ENCODE assay signal across 13 cellular contexts in the genomic region with DNA sequence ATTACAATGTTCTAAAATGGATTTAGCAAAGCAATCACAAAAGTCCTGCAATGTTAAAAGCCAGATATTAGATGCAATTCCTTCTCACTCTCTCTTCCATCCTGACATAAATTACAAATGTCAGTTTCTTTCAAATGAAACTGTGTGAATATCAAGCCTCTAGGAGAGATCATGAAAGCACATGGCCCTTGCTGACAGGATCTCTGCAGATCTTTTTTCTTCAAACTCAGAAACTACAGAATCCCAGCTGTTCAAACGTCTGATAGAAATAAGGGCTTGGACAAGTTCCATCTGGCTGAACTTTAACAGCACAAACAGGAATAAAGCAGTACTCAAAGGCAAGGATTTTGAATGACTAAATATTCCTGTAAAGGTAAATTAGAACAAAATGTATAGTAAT. TPM values are rescaled to one million over a fixed set of nuclear protein-coding genes. Genes with fewer than 3 reads are reported as not detected.
DNase-seq lines count a peak whose midpoint lies in the region; ATAC-seq and TF ChIP-seq lines count a peak whose summit lies in the region.
"Had no signal": no experiment of that assay in that cellular context is flagged by ENCODE, and none has a peak within 500 bp of the region (broad histone marks: within the 10 kb centered on the region; RNA-seq: fewer than 3 reads in every experiment).

No MANE protein-coding gene starts in this region.

- H3K79me2 ChIP-seq in hepatocyte: no peaks in the 10 kb centered on the region

- H3K9me2 ChIP-seq in hepatocyte (replicated peaks; ENCODE audit: insufficient read depth): no peaks in the 10 kb centered on the region

- intact Hi-C loops in transverse colon (cut with DNase I; ENCODE audit: low total_unique reads): no loop called here

- H3K4me2 ChIP-seq in hepatocyte: no peak overlapping the region

- no peak overlapping the region for H3K27ac ChIP-seq in hepatocyte
- peak overlapping the region in 3 of 4 donors; percentile 1 to 28 (median 3) for H3K27ac ChIP-seq in transverse colon

- no peak overlapping the region for H3K4me3 ChIP-seq in hepatocyte
- no peak overlapping the region for H3K4me3 ChIP-seq in transverse colon
- H3K4me3 ChIP-seq: dorsolateral prefrontal cortex had no signal

- no peaks in the 10 kb centered on the region for H4K20me1 ChIP-seq in hepatocyte (ENCODE audit: insufficient read depth, poor library complexity, severe bottlenecking)

- in situ Hi-C loops in transverse colon (cut with MboI; ENCODE audit: low pct_ligation_motif_present in 1 of 4, low pct_unique_long_range_greater_than_20kb in 1 of 4, low sequenced_read_pairs in 3 of 4): no loop called here

- H3K36me3 ChIP-seq in hepatocyte (replicated peaks; ENCODE audit: insufficient read depth, low read depth) (no peaks in the 10 kb centered on the region), transverse colon (no peaks in the 10 kb centered on the region)

- H3K4me1 ChIP-seq in hepatocyte (ENCODE audit: insufficient read depth) (peaks cover 7% of the 10 kb centered on the region), transverse colon (peaks cover 0 to 22% (median 0%) of the 10 kb centered on the region in 4 donors)

- H3K27me3 ChIP-seq in hepatocyte (no peaks in the 10 kb centered on the region), transverse colon (no peaks in the 10 kb centered on the region)
- H3K27me3 ChIP-seq: dorsolateral prefrontal cortex had no signal

- ATAC-seq in GM19035 (IDR thresholded peaks at IDR 0.05; ENCODE audit: unreplicated experiment): no peak
- no peak for ATAC-seq in left lobe of liver

- H3K9me3 ChIP-seq in hepatocyte (ENCODE audit: low read depth) (no peaks in the 10 kb centered on the region), transverse colon (peaks cover 6 to 7% of the 10 kb centered on the region in 2 donors)

- TF ChIP-seq CTCF in hepatocyte (IDR thresholded peaks at IDR 0.05; ENCODE audit: poor library complexity): no peak
- TF ChIP-seq CTCF in transverse colon (IDR thresholded peaks at IDR 0.05): no peak

- no peak for TF ChIP-seq POLR2A in transverse colon (IDR thresholded peaks at IDR 0.05)

- no peak for TF ChIP-seq EP300 in transverse colon (IDR thresholded peaks at IDR 0.05; ENCODE audit: low read depth)

- H2AFZ ChIP-seq in hepatocyte: no peak overlapping the region

- DNase-seq in NCI-H748 (lab: John Stamatoyannopoulos, UW; ENCODE audit: unreplicated experiment) (peak; percentile 32), NCI-H748 treated with DMSO at 0.1 percent for 48 hours (lab: John Stamatoyannopoulos, UW) (no peak), astrocyte of the hippocampus (ENCODE audit: low read depth, low spot score) (peak; percentile 64), hepatocyte (ENCODE audit: low spot score) (peak; percentile 18), transverse colon (no peak), amygdala (lab: John Stamatoyannopoulos, UW) (no peak), left lobe of liver (ENCODE audit: low spot score) (no peak)
- DNase-seq: ACHN, activated gamma-delta T cell treated with Interleukin-2 at 50 U/mL for 16 hours, dorsolateral prefrontal cortex, NCI-H82 had no signal

- 27% methylated on average over 1 of the region's 1 CpG for WGBS in hepatocyte (ENCODE audit: low lambda C conversion rate, missing lambda C conversion rate)
- 13 to 25% methylated on average over 1 of the region's 1 CpG for WGBS in transverse colon (ENCODE audit: low coverage in 1 of 2), 2 donors

RNA-seq across cellular contexts. Expression of a gene that starts 47.6 kb away (rescaled TPM):
- total RNA-seq in hepatocyte (4.7 TPM in 2 replicates), transverse colon (1 to 10 TPM in 3 of 4 donors, under 1 TPM in 1; 0.75 to 8.1 (median 3.8) TPM), left lobe of liver (1.1 TPM)
- 1.0 and 1.7 TPM in 2 replicates for polyA plus RNA-seq in hepatocyte
- polyA plus RNA-seq: IgD-negative memory B cell had no signal

Comparison
In these comparisons a context has a peak if more than half of its experiments do, and no peak if none do; other contexts are left out.
1. DNase-seq: peak in NCI-H748 (single experiment), astrocyte of the hippocampus (single experiment) and hepatocyte (single experiment); none in NCI-H748 treated with DMSO at 0.1 percent for 48 hours (single experiment), transverse colon (single experiment), amygdala (0 of 56) and left lobe of liver (single experiment).